ENCODE assay signal across 16 cellular contexts in the genomic region with DNA sequence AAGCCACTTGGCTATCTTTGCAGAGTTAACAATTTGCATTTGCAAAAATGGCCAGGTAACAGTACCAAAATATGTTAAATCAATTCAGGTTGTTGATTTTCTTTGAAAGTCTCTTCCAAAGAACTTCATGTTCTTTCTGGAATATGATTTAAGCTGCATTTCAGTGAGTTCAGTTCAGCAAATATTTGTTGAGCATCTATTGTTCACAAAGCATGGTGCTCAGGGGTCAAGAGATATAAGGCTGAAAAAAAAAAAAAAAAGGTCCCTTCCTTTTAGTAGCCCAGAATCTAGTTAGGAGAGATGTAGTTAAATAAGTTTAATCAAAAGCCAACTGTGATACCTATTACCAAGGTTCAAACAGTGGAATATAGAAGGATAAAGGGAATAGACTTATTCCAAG.
DNase-seq lines count a peak whose midpoint lies in the region; ATAC-seq and TF ChIP-seq lines count a peak whose summit lies in the region.
"Had no signal": no experiment of that assay in that cellular context is flagged by ENCODE, and none has a peak within 500 bp of the region (broad histone marks: within the 10 kb centered on the region; RNA-seq: fewer than 3 reads in every experiment).

No MANE protein-coding gene starts in this region.

- H3K4me1 Mint-ChIP-seq in chondrocyte (ENCODE audit: low read depth) (peaks cover 13% of the 10 kb centered on the region), neural crest cell (peaks cover 77% of the 10 kb centered on the region), type B pancreatic cell (ENCODE audit: unreplicated experiment) (peaks cover 71% of the 10 kb centered on the region), T-helper 17 cell (peaks cover 6% of the 10 kb centered on the region)

- no peaks in the 10 kb centered on the region for H3K9me2 ChIP-seq in SK-N-SH

- peaks cover 4 to 16% of the 10 kb centered on the region in 2 experiments; a peak in 3 of 4 replicates for H3K4me1 ChIP-seq in SK-N-SH (ENCODE audit: control insufficient read depth in 1 of 2, insufficient read depth in 2 of 2, low read depth in 1 of 2, low read length in 1 of 2)
- H3K4me1 ChIP-seq: prostate gland had no signal

- H3K36me3 Mint-ChIP-seq in chondrocyte (ENCODE audit: low read depth) (peaks cover 1% of the 10 kb centered on the region), neural crest cell (ENCODE audit: low read depth) (no peaks in the 10 kb centered on the region), type B pancreatic cell (peaks cover 13% of the 10 kb centered on the region), T-helper 17 cell (ENCODE audit: low read depth) (no peaks in the 10 kb centered on the region)

- DNase-seq in SK-N-SH = no peak
- no peak for DNase-seq in chondrocyte (ENCODE audit: low spot score)
- no peak for DNase-seq in neural crest cell (ENCODE audit: low read depth, low spot score)
- no peak for DNase-seq in type B pancreatic cell (ENCODE audit: extremely low spot score, unreplicated experiment)
- no peak for DNase-seq in T-helper 17 cell
- no peak for DNase-seq in NOMO-1 treated with dmso at 0.1 percent for 144 hours (lab: John Stamatoyannopoulos, UW; ENCODE audit: unreplicated experiment)
- DNase-seq: activated naive CD4-positive, alpha-beta T cell treated with Interleukin-2 at 50 U/mL for 16 hours; COR-L47; GF-D8; NCI-H1048; NCI-H2171 treated with DMSO at 0.1 percent for 48 hours had no signal

- H3K9me3 ChIP-seq in SK-N-SH = no peaks in the 10 kb centered on the region
- no peaks in the 10 kb centered on the region for H3K9me3 ChIP-seq in T-helper 17 cell (ENCODE audit: control insufficient read depth, low read length, poor library complexity, severe bottlenecking)
- H3K9me3 ChIP-seq: gastroesophageal sphincter, prostate gland, upper lobe of left lung had no signal

- TF ChIP-seq CTCF in SK-N-SH (IDR thresholded peaks at IDR 0.05) (no peak), chondrocyte (IDR thresholded peaks at IDR 0.05) (no peak), neural crest cell (conservative IDR thresholded peaks at IDR 0.05) (no peak), type B pancreatic cell (conservative IDR thresholded peaks at IDR 0.05) (no peak)

- TF ChIP-seq RAD21 in SK-N-SH (IDR thresholded peaks at IDR 0.05; ENCODE audit: low read length) = no peak

- H3F3A ChIP-seq in SK-N-SH (replicated peaks; ENCODE audit: insufficient read depth) = no peaks in the 10 kb centered on the region

- no peaks in the 10 kb centered on the region for H3K36me3 ChIP-seq in SK-N-SH (replicated peaks in 1 of 2; ENCODE audit: control insufficient read depth in 1 of 2, insufficient read depth in 2 of 2, low read length in 1 of 2)
- H3K36me3 ChIP-seq: gastroesophageal sphincter, prostate gland, upper lobe of left lung had no signal

- no peaks in the 10 kb centered on the region for H3K79me2 ChIP-seq in SK-N-SH (ENCODE audit: insufficient read depth)

- peak overlapping the region; percentile 69 to 77; a peak in 3 of 4 replicates for H3K27ac ChIP-seq in SK-N-SH (ENCODE audit: low read depth in 2 of 2, low read length in 1 of 2)
- H3K27ac ChIP-seq: prostate gland had no signal

- H3K27me3 Mint-ChIP-seq in chondrocyte (ENCODE audit: low read depth) (no peaks in the 10 kb centered on the region), neural crest cell (ENCODE audit: low read depth) (no peaks in the 10 kb centered on the region), type B pancreatic cell (no peaks in the 10 kb centered on the region), T-helper 17 cell (no peaks in the 10 kb centered on the region)

- no peak overlapping the region for H3K4me3 ChIP-seq in SK-N-SH (ENCODE audit: low read depth in 2 of 2, low read length in 1 of 2)
- H3K4me3 ChIP-seq: gastroesophageal sphincter, prostate gland, upper lobe of left lung had no signal

- no peaks in the 10 kb centered on the region for H4K20me1 ChIP-seq in SK-N-SH (ENCODE audit: insufficient read depth)

- CTCF ChIA-PET in SK-N-SH (lab: Yijun Ruan, JAX) = interaction anchor here (1.1 kb wide), 1 partner anchor 16 kb away, joined by 3 read pairs; no protein-coding TSS in a partner anchor

- POLR2A ChIA-PET in SK-N-SH (lab: Yijun Ruan, JAX) = no interaction called here

- no peak overlapping the region for H3K4me3 Mint-ChIP-seq in chondrocyte (ENCODE audit: unreplicated experiment)
- no peak overlapping the region for H3K4me3 Mint-ChIP-seq in neural crest cell
- H3K4me3 Mint-ChIP-seq in type B pancreatic cell = no peak overlapping the region
- H3K4me3 Mint-ChIP-seq in T-helper 17 cell = no peak overlapping the region

- H3K9me3 Mint-ChIP-seq in chondrocyte (ENCODE audit: low read depth) (no peaks in the 10 kb centered on the region), neural crest cell (no peaks in the 10 kb centered on the region), type B pancreatic cell (no peaks in the 10 kb centered on the region)

- TF ChIP-seq EP300 in SK-N-SH (IDR thresholded peaks at IDR 0.05; ENCODE audit: borderline replicate concordance in 1 of 2, low read depth in 1 of 2, low read length in 1 of 2) = no peak

- H3K27ac Mint-ChIP-seq in chondrocyte (ENCODE audit: unreplicated experiment) (peak overlapping the region; percentile 45), neural crest cell (ENCODE audit: unreplicated experiment) (peak overlapping the region; percentile 73), type B pancreatic cell (peak overlapping the region; percentile 68), T-helper 17 cell (no peak overlapping the region)

- 0 out of 2 replicates have a peak overlapping the region, but pooled peaks have one; percentile 10 for H3K4me2 ChIP-seq in SK-N-SH

- no peak for ATAC-seq in SK-N-SH treated with all-trans-retinoic acid at 6 μM for 48 hours
- ATAC-seq in GM18520 (IDR thresholded peaks at IDR 0.05; ENCODE audit: unreplicated experiment) = no peak
- no peak for ATAC-seq in T-helper 17 cell

- no peak overlapping the region; the same call in 1 of the 2 replicates for H3K9ac ChIP-seq in SK-N-SH

- H2AFZ ChIP-seq in SK-N-SH (ENCODE audit: low read depth) = no peak overlapping the region

- H3K27me3 ChIP-seq in SK-N-SH (ENCODE audit: insufficient read depth) = no peaks in the 10 kb centered on the region
- H3K27me3 ChIP-seq: gastroesophageal sphincter, upper lobe of left lung had no signal

TF ChIP-seq in SK-N-SH, 30 proteins besides CTCF, POLR2A, EP300 and RAD21 (continues in another document):
- TF ChIP-seq FOSL2 (IDR thresholded peaks at IDR 0.05; ENCODE audit: borderline replicate concordance, low read depth) = no peak
- no peak for TF ChIP-seq MEF2A (IDR thresholded peaks at IDR 0.05; ENCODE audit: borderline replicate concordance, low read depth)
- no peak for TF ChIP-seq ELF1 (IDR thresholded peaks at IDR 0.05)
- TF ChIP-seq MXI1 (IDR thresholded peaks at IDR 0.05; ENCODE audit: low read depth, low read length) = no peak
- no peak for TF ChIP-seq FOXJ3 (CRISPR knock-in tag; IDR thresholded peaks at IDR 0.05)
- no peak for TF ChIP-seq SIN3A (IDR thresholded peaks at IDR 0.05; ENCODE audit: borderline replicate concordance, low read depth, low read length)
- no peak for TF ChIP-seq GATA2 (CRISPR knock-in tag; IDR thresholded peaks at IDR 0.05)
- no peak for TF ChIP-seq YY1 (IDR thresholded peaks at IDR 0.05; ENCODE audit: low read depth)
- TF ChIP-seq, protein P1, sequence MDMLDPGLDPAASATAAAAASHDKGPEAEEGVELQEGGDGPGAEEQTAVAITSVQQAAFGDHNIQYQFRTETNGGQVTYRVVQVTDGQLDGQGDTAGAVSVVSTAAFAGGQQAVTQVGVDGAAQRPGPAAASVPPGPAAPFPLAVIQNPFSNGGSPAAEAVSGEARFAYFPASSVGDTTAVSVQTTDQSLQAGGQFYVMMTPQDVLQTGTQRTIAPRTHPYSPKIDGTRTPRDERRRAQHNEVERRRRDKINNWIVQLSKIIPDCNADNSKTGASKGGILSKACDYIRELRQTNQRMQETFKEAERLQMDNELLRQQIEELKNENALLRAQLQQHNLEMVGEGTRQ (IDR thresholded peaks at IDR 0.05; ENCODE audit: borderline replicate concordance, low read depth, low read length) = no peak
- TF ChIP-seq FOXM1 (IDR thresholded peaks at IDR 0.05; ENCODE audit: low read depth) = no peak
- TF ChIP-seq GABPA (IDR thresholded peaks at IDR 0.05; ENCODE audit: low read depth) = no peak
- no peak for TF ChIP-seq CHD2 (IDR thresholded peaks at IDR 0.05; ENCODE audit: low read length, partially characterized antibody)
- no peak for TF ChIP-seq TEAD4 (IDR thresholded peaks at IDR 0.05; ENCODE audit: borderline replicate concordance, insufficient read depth)
- no peak for TF ChIP-seq TAF1 (IDR thresholded peaks at IDR 0.05; ENCODE audit: borderline replicate concordance, low read depth, low read length)

TF ChIP-seq in SK-N-SH treated with all-trans-retinoic acid at 6 μM for 48 hours, 23 proteins besides CTCF, POLR2A, EP300 and RAD21 (continues in another document):
- TF ChIP-seq, protein P2, sequence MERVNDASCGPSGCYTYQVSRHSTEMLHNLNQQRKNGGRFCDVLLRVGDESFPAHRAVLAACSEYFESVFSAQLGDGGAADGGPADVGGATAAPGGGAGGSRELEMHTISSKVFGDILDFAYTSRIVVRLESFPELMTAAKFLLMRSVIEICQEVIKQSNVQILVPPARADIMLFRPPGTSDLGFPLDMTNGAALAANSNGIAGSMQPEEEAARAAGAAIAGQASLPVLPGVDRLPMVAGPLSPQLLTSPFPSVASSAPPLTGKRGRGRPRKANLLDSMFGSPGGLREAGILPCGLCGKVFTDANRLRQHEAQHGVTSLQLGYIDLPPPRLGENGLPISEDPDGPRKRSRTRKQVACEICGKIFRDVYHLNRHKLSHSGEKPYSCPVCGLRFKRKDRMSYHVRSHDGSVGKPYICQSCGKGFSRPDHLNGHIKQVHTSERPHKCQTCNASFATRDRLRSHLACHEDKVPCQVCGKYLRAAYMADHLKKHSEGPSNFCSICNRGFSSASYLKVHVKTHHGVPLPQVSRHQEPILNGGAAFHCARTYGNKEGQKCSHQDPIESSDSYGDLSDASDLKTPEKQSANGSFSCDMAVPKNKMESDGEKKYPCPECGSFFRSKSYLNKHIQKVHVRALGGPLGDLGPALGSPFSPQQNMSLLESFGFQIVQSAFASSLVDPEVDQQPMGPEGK (CRISPR knock-in tag; IDR thresholded peaks at IDR 0.05; ENCODE audit: borderline replicate concordance) = no peak
- TF ChIP-seq ARNTL (CRISPR knock-in tag; IDR thresholded peaks at IDR 0.05; ENCODE audit: borderline replicate concordance, low read depth) = no peak
- TF ChIP-seq RARB (CRISPR knock-in tag; IDR thresholded peaks at IDR 0.05) = no peak
- TF ChIP-seq TCF4 (CRISPR knock-in tag; IDR thresholded peaks at IDR 0.05; ENCODE audit: borderline replicate concordance) = no peak
- TF ChIP-seq ZFP3 (CRISPR knock-in tag; IDR thresholded peaks at IDR 0.05) = no peak
